ENCODE assay signal across 1 cellular context in genomic region chr17:15622124-15622523, GRCh38. TPM values are rescaled to one million over a fixed set of nuclear protein-coding genes. Genes with fewer than 3 reads are reported as not detected.
"Had no signal": no experiment of that assay in that cellular context is flagged by ENCODE, and none has a peak within 500 bp of the region (broad histone marks: within the 10 kb centered on the region; RNA-seq: fewer than 3 reads in every experiment).

No MANE protein-coding gene starts in this region.

RNA-seq across cellular contexts. Expression of gene FBXW10B, which starts 2.6 kb away (rescaled TPM):
- polyA plus RNA-seq: IgD-negative memory B cell had no signal
